1 cellular context compared by ENCODE assay signal in the genomic region with DNA sequence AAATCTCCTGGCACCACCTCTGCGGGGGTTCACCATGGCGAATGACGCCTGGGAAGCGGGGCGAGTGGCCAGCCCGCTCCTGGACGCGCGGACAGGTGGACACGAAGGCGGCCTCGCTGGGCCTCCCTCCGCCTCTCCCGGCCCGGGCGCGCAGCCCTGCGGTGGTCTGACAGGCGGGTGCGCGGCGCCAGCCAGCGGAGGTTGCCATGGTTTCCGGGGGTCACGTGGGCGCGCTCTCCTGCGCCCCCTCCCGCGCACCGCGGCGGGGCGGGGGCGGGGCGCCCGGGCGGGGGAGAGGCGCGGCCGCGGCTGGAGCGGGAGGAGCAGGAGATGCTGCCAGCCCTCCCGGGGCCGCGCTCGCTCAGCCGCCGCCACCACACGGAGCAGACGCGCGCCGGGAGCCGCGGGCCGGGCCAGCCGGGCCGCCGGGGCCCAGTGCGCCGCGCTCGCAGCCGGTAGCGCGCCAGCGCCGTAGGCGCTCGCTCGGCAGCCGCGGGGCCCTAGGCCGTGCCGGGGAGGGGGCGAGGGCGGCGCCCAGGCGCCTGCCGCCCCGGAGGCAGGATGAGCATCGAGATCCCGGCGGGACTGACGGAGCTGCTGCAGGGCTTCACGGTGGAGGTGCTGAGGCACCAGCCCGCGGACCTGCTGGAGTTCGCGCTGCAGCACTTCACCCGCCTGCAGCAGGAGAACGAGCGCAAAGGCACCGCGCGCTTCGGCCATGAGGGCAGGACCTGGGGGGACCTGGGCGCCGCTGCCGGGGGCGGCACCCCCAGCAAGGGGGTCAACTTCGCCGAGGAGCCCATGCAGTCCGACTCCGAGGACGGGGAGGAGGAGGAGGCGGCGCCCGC.
TF ChIP-seq lines count a peak whose summit lies in the region.

PRKAR2B (plus strand) TSS at position 359 of the 848 bp plus-strand sequence; CDS start at position 562, 203 bp downstream.

TF ChIP-seq in H1, 55 proteins besides CTCF, POLR2A, EP300 and RAD21:
- TF ChIP-seq TAF7 (optimal IDR thresholded peaks at IDR 0.05; ENCODE audit: borderline replicate concordance, low read depth, low read length) (no peak), SP4 (IDR thresholded peaks at IDR 0.05; ENCODE audit: low read length) (no peak), SAP30 (IDR thresholded peaks at IDR 0.05; ENCODE audit: insufficient read depth, insufficient replicate concordance, low read length) (no peak), JUN (IDR thresholded peaks at IDR 0.05; ENCODE audit: low read depth, low read length) (no peak), BRCA1 (IDR thresholded peaks at IDR 0.05; ENCODE audit: low read depth, low read length) (no peak), MAFK (IDR thresholded peaks at IDR 0.05; ENCODE audit: low read depth, low read length) (no peak), RBBP5 (IDR thresholded peaks at IDR 0.05; ENCODE audit: borderline replicate concordance, low read depth, low read length) (peak; percentile 89), KDM5A (IDR thresholded peaks at IDR 0.05; ENCODE audit: low read length) (no peak), HDAC6 (IDR thresholded peaks at IDR 0.05; ENCODE audit: low read depth, low read length) (no peak), ASH2L (IDR thresholded peaks at IDR 0.05; ENCODE audit: low read length) (peak; percentile 91), KDM4A (IDR thresholded peaks at IDR 0.05; ENCODE audit: low read depth, low read length, severe bottlenecking) (peak; percentile 91), ZNF274 (IDR thresholded peaks at IDR 0.05; ENCODE audit: borderline replicate concordance, extremely low read depth, low read length) (no peak), YY1 (IDR thresholded peaks at IDR 0.05; ENCODE audit: low read depth, low read length) (no peak), USF2 (IDR thresholded peaks at IDR 0.05; ENCODE audit: low read length) (peak; percentile 90), NRF1 (IDR thresholded peaks at IDR 0.05; ENCODE audit: low read depth, low read length) (no peak), E2F6 (IDR thresholded peaks at IDR 0.05) (peak; percentile 28; the same call in 1 of the 2 replicates), CTBP2 (IDR thresholded peaks at IDR 0.05; ENCODE audit: borderline replicate concordance, insufficient read depth, insufficient read length, low read length) (peak; percentile 27), CHD1 (IDR thresholded peaks at IDR 0.05; ENCODE audit: low read depth, low read length) (no peak), SP2 (IDR thresholded peaks at IDR 0.05; ENCODE audit: low read length) (no peak), SIX5 (IDR thresholded peaks at IDR 0.05; ENCODE audit: low read depth, low read length) (no peak), CBX8 (IDR thresholded peaks at IDR 0.05; ENCODE audit: borderline replicate concordance, low read depth, low read length) (no peak), KDM1A (IDR thresholded peaks at IDR 0.05; ENCODE audit: borderline replicate concordance, low read length) (no peak), TAF1 (IDR thresholded peaks at IDR 0.05; ENCODE audit: low read depth, low read length) (no peak), BCL11A (IDR thresholded peaks at IDR 0.05; ENCODE audit: low read depth in 2 of 2, low read length in 2 of 2) (no peak), SIN3A (conservative IDR thresholded peaks at IDR 0.05 in 1 of 2, IDR thresholded peaks at IDR 0.05 in 1 of 2; ENCODE audit: low read depth in 1 of 2, low read length in 2 of 2) (peak; percentile 78 to 92; a peak in 3 of 4 replicates), HDAC2 (IDR thresholded peaks at IDR 0.05; ENCODE audit: borderline replicate concordance in 1 of 2, low read depth in 2 of 2, low read length in 2 of 2) (peak in 1 of 2 experiments; percentile 84; a peak in 1 of 4 replicates), TEAD4 (IDR thresholded peaks at IDR 0.05; ENCODE audit: low read depth, low read length) (no peak)
- TF ChIP-seq, protein P1, sequence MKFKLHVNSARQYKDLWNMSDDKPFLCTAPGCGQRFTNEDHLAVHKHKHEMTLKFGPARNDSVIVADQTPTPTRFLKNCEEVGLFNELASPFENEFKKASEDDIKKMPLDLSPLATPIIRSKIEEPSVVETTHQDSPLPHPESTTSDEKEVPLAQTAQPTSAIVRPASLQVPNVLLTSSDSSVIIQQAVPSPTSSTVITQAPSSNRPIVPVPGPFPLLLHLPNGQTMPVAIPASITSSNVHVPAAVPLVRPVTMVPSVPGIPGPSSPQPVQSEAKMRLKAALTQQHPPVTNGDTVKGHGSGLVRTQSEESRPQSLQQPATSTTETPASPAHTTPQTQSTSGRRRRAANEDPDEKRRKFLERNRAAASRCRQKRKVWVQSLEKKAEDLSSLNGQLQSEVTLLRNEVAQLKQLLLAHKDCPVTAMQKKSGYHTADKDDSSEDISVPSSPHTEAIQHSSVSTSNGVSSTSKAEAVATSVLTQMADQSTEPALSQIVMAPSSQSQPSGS (IDR thresholded peaks at IDR 0.05; ENCODE audit: low read length), result no peak
- TF ChIP-seq, protein P2, sequence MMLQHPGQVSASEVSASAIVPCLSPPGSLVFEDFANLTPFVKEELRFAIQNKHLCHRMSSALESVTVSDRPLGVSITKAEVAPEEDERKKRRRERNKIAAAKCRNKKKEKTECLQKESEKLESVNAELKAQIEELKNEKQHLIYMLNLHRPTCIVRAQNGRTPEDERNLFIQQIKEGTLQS (IDR thresholded peaks at IDR 0.05; ENCODE audit: insufficient read depth, low read depth, low read length), result peak; percentile 79; the same call in 1 of the 2 replicates
- TF ChIP-seq, protein P3, sequence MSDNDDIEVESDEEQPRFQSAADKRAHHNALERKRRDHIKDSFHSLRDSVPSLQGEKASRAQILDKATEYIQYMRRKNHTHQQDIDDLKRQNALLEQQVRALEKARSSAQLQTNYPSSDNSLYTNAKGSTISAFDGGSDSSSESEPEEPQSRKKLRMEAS (IDR thresholded peaks at IDR 0.05), result peak; percentile 66; the same call in 1 of the 2 replicates
TF ChIP-seq in H1: peak in this region for 10.
